1 cellular context compared by ENCODE assay signal in genomic region chr2:102355526-102356380, GRCh38.
TF ChIP-seq lines count a peak whose summit lies in the region.

IL18R1 (plus strand) TSS chr2:102355796; CDS start chr2:102362661, 6,865 bp downstream.

TF ChIP-seq in HepG2, 621 proteins besides CTCF, POLR2A, EP300 and RAD21 (continued from another document and continues in another):
- TF ChIP-seq ZBTB40 (IDR thresholded peaks at IDR 0.05) (no peak), ZBTB40 (CRISPR knock-in tag; IDR thresholded peaks at IDR 0.05) (peak; percentile 46; the same call in 1 of the 2 replicates), TFAP4 (IDR thresholded peaks at IDR 0.05; ENCODE audit: borderline replicate concordance, low read depth) (peak; percentile 25; the same call in 1 of the 2 replicates), BHLHE40 (IDR thresholded peaks at IDR 0.05; ENCODE audit: low read length) (0 out of 2 replicates have a peak, but pooled peaks have one; percentile 17), YEATS4 (CRISPR knock-in tag; IDR thresholded peaks at IDR 0.05; ENCODE audit: borderline replicate concordance) (peak; percentile 64; the same call in 1 of the 2 replicates), ZNF180 (CRISPR knock-in tag; IDR thresholded peaks at IDR 0.05; ENCODE audit: borderline replicate concordance, low read depth) (0 out of 2 replicates have a peak, but pooled peaks have one; percentile 24), CC2D1A (CRISPR knock-in tag; IDR thresholded peaks at IDR 0.05) (no peak), ATM (IDR thresholded peaks at IDR 0.05; ENCODE audit: borderline replicate concordance) (no peak), ZUFSP (CRISPR knock-in tag; IDR thresholded peaks at IDR 0.05; ENCODE audit: borderline replicate concordance) (no peak), STAG1 (CRISPR knock-in tag; IDR thresholded peaks at IDR 0.05) (peak; percentile 93), ZNF580 (CRISPR knock-in tag; IDR thresholded peaks at IDR 0.05; ENCODE audit: borderline replicate concordance, low read depth) (peak; percentile 71; the same call in 1 of the 2 replicates), ARID5B (CRISPR knock-in tag; IDR thresholded peaks at IDR 0.05) (peak; percentile 81; the same call in 1 of the 2 replicates), ELF1 (CRISPR knock-in tag; IDR thresholded peaks at IDR 0.05) (peak; percentile 46), NCOR1 (IDR thresholded peaks at IDR 0.05; ENCODE audit: borderline replicate concordance, low read length) (no peak), BRF2 (CRISPR knock-in tag; IDR thresholded peaks at IDR 0.05) (no peak), ZFP41 (CRISPR knock-in tag; IDR thresholded peaks at IDR 0.05; ENCODE audit: borderline replicate concordance) (0 out of 2 replicates have a peak, but pooled peaks have one; percentile 33), ZNF10 (CRISPR knock-in tag; IDR thresholded peaks at IDR 0.05; ENCODE audit: borderline replicate concordance, low read depth) (no peak), ASH2L (IDR thresholded peaks at IDR 0.05; ENCODE audit: insufficient read length, low read depth, low read length) (peak; percentile 42), ZNF367 (CRISPR knock-in tag; IDR thresholded peaks at IDR 0.05; ENCODE audit: borderline replicate concordance) (no peak), ZSCAN29 (CRISPR knock-in tag; conservative IDR thresholded peaks at IDR 0.05) (peak; percentile 77), HBP1 (CRISPR knock-in tag; IDR thresholded peaks at IDR 0.05; ENCODE audit: low read depth) (no peak), ZNF451 (CRISPR knock-in tag; IDR thresholded peaks at IDR 0.05) (0 out of 2 replicates have a peak, but pooled peaks have one; percentile 41), FOXP4 (CRISPR knock-in tag; IDR thresholded peaks at IDR 0.05) (no peak), GZF1 (CRISPR knock-in tag; IDR thresholded peaks at IDR 0.05) (0 out of 2 replicates have a peak, but pooled peaks have one; percentile 29), ZSCAN21 (CRISPR knock-in tag; IDR thresholded peaks at IDR 0.05; ENCODE audit: borderline replicate concordance) (peak; percentile 42; the same call in 1 of the 2 replicates), KDM1A (CRISPR knock-in tag; IDR thresholded peaks at IDR 0.05) (peak; percentile 64; the same call in 1 of the 2 replicates), ZNF3 (CRISPR knock-in tag; IDR thresholded peaks at IDR 0.05) (0 out of 2 replicates have a peak, but pooled peaks have one; percentile 29), ZMYM2 (CRISPR knock-in tag; IDR thresholded peaks at IDR 0.05) (no peak), ZNF597 (CRISPR knock-in tag; IDR thresholded peaks at IDR 0.05) (no peak), PLRG1 (conservative IDR thresholded peaks at IDR 0.05) (no peak), PAWR (CRISPR knock-in tag; IDR thresholded peaks at IDR 0.05; ENCODE audit: borderline replicate concordance) (no peak), HCFC1 (IDR thresholded peaks at IDR 0.05; ENCODE audit: low read depth, low read length) (no peak), RBM39 (IDR thresholded peaks at IDR 0.05; ENCODE audit: low read depth, low read length, poor library complexity, severe bottlenecking) (peak; percentile 75), ZMAT5 (CRISPR knock-in tag; IDR thresholded peaks at IDR 0.05; ENCODE audit: borderline replicate concordance, low read depth) (no peak)
